29 cellular contexts compared by ENCODE assay signal in the genomic region with DNA sequence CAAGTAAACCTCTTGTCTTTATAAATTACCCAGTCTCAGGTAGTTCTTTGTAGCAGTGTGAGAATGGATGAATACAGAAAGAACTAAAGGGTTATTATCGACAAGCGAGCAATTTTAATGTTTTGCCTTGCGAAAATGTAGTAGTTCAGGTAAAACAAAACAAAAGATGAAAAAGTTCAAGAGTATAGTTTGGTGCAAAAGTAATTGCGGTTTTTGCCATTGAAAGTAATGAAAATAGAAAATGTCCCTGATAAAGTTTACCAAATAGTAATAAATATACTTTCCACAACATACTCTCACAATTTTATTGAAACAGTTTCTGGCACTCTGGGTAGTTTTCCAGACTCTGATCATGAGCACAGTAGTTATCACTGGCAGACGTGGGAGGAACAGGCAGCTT.
"Had no signal": no experiment of that assay in that cellular context is flagged by ENCODE, and none has a peak within 500 bp of the region (broad histone marks: within the 10 kb centered on the region; RNA-seq: fewer than 3 reads in every experiment).

No MANE protein-coding gene starts in this region.

- H3K27me3 ChIP-seq: neural progenitor cell, ovary, suprapubic skin, testis, tibial artery, transverse colon, upper lobe of right lung, uterus had no signal

- H3K4me2 ChIP-seq: neural progenitor cell had no signal

- H3K4me3 Mint-ChIP-seq: naive thymus-derived CD4-positive, alpha-beta T cell; natural killer cell; nephron; neural progenitor cell; stimulated activated effector memory CD8-positive, alpha-beta T cell treated with anti-CD3 and anti-CD28 coated beads, Interleukin-12 subunit alpha, Interleukin-12 subunit beta, amount 100 ng/mL, for 72 hours; stimulated activated naive B cell treated with anti-CD40 and anti-IgM and Interleukin-4, amounts not matched to agents 10 μg/mL and 1 μg/mL and 100 μg/mL, for 72 hours; stimulated activated naive CD8-positive, alpha-beta T cell treated with anti-CD3 and anti-CD28 coated beads, Interleukin-15, amount 100 ng/mL, for 72 hours; type B pancreatic cell had no signal

- H3K4me1 ChIP-seq: parathyroid adenoma, psoas muscle, suprapubic skin, testis, tibial artery, transverse colon, upper lobe of right lung, uterus had no signal

- H3K9ac ChIP-seq: neural progenitor cell, parathyroid adenoma had no signal

- H3K9me3 ChIP-seq: ovary, psoas muscle, suprapubic skin, testis, tibial artery, transverse colon, upper lobe of right lung, uterus had no signal

- DNase-seq: naive thymus-derived CD4-positive, alpha-beta T cell; natural killer cell; occipital lobe; ovary; posterior cingulate gyrus; psoas muscle; right cardiac atrium; stimulated activated CD4-positive, alpha-beta T cell treated with anti-CD3 and anti-CD28 coated beads, Interleukin-15, amount 100 ng/mL, for 24 hours; stimulated activated CD4-positive, alpha-beta T cell treated with anti-CD3 and anti-CD28 coated beads, Interleukin-2, amount 100 ng/mL, for 24 hours; stimulated activated CD4-positive, alpha-beta T cell treated with anti-CD3 and anti-CD28 coated beads, Interleukin-2, amount 100 ng/mL, for 48 hours; stimulated activated CD4-positive, alpha-beta T cell treated with anti-CD3 and anti-CD28 coated beads, Interleukin-4, amount 100 ng/mL, for 24 hours; stimulated activated naive B cell treated with anti-CD40 and anti-IgM and Interleukin-4, amounts not matched to agents 10 μg/mL and 1 μg/mL and 100 μg/mL, for 72 hours; stimulated activated naive CD4-positive, alpha-beta T cell treated with Interleukin-2 at 50 U/mL for 16 hours; stimulated activated naive CD8-positive, alpha-beta T cell treated with anti-CD3 and anti-CD28 coated beads, Interleukin-15, amount 100 ng/mL, for 72 hours; substantia nigra; tibial artery; transverse colon; upper lobe of right lung; uterus had no signal

- H3K27me3 Mint-ChIP-seq: type B pancreatic cell had no signal

- H3K9me3 Mint-ChIP-seq: nephron; neural progenitor cell; stimulated activated naive CD8-positive, alpha-beta T cell treated with anti-CD3 and anti-CD28 coated beads, Interleukin-15, amount 100 ng/mL, for 72 hours; type B pancreatic cell had no signal

- H3K79me2 ChIP-seq: parathyroid adenoma had no signal

- H3K27ac ChIP-seq: neural progenitor cell, ovary, parathyroid adenoma, psoas muscle, skin epidermis, suprapubic skin, testis, tibial artery, transverse colon, upper lobe of right lung, uterus had no signal

- H2AFZ ChIP-seq: neural progenitor cell, parathyroid adenoma had no signal

- H3K27ac Mint-ChIP-seq: naive thymus-derived CD4-positive, alpha-beta T cell; natural killer cell; nephron; neural progenitor cell; progenitor cell of endocrine pancreas; stimulated activated effector memory CD8-positive, alpha-beta T cell treated with anti-CD3 and anti-CD28 coated beads, Interleukin-12 subunit alpha, Interleukin-12 subunit beta, amount 100 ng/mL, for 72 hours; stimulated activated naive B cell treated with anti-CD40 and anti-IgM and Interleukin-4, amounts not matched to agents 10 μg/mL and 1 μg/mL and 100 μg/mL, for 72 hours; stimulated activated naive CD8-positive, alpha-beta T cell treated with anti-CD3 and anti-CD28 coated beads, Interleukin-15, amount 100 ng/mL, for 72 hours; type B pancreatic cell had no signal

- H3K36me3 Mint-ChIP-seq: naive thymus-derived CD4-positive, alpha-beta T cell; natural killer cell; neural progenitor cell; stimulated activated effector memory CD8-positive, alpha-beta T cell treated with anti-CD3 and anti-CD28 coated beads, Interleukin-12 subunit alpha, Interleukin-12 subunit beta, amount 100 ng/mL, for 72 hours; stimulated activated naive B cell treated with anti-CD40 and anti-IgM and Interleukin-4, amounts not matched to agents 10 μg/mL and 1 μg/mL and 100 μg/mL, for 72 hours; type B pancreatic cell had no signal

- H3K4me1 Mint-ChIP-seq: naive thymus-derived CD4-positive, alpha-beta T cell; natural killer cell; nephron; stimulated activated effector memory CD8-positive, alpha-beta T cell treated with anti-CD3 and anti-CD28 coated beads, Interleukin-12 subunit alpha, Interleukin-12 subunit beta, amount 100 ng/mL, for 72 hours; stimulated activated naive B cell treated with anti-CD40 and anti-IgM and Interleukin-4, amounts not matched to agents 10 μg/mL and 1 μg/mL and 100 μg/mL, for 72 hours; stimulated activated naive CD8-positive, alpha-beta T cell treated with anti-CD3 and anti-CD28 coated beads, Interleukin-15, amount 100 ng/mL, for 72 hours had no signal

- H3K36me3 ChIP-seq: neural progenitor cell, ovary, suprapubic skin, tibial artery, transverse colon, upper lobe of right lung, uterus had no signal

- H3K4me3 ChIP-seq: neural progenitor cell, ovary, psoas muscle, skin epidermis, suprapubic skin, testis, tibial artery, transverse colon, upper lobe of right lung, uterus had no signal

- ATAC-seq: naive thymus-derived CD4-positive, alpha-beta T cell; natural killer cell; psoas muscle; right cardiac atrium; sciatic nerve; stimulated activated effector memory CD8-positive, alpha-beta T cell treated with anti-CD3 and anti-CD28 coated beads, Interleukin-12 subunit alpha, Interleukin-12 subunit beta, amount 100 ng/mL, for 72 hours; stimulated activated naive B cell treated with anti-CD40 and anti-IgM and Interleukin-4, amounts not matched to agents 10 μg/mL and 1 μg/mL and 100 μg/mL, for 72 hours; stimulated activated naive CD8-positive, alpha-beta T cell treated with anti-CD3 and anti-CD28 coated beads, Interleukin-15, amount 100 ng/mL, for 72 hours; upper lobe of right lung had no signal
